Comparison of ENCODE assay signal across 9 cellular contexts in genomic region chr3:72977060-72977459, GRCh38. TPM values are rescaled to one million over a fixed set of nuclear protein-coding genes. Genes with fewer than 3 reads are reported as not detected.
DNase-seq lines count a peak whose midpoint lies in the region; ATAC-seq and TF ChIP-seq lines count a peak whose summit lies in the region.
"Had no signal": no experiment of that assay in that cellular context is flagged by ENCODE, and none has a peak within 500 bp of the region (broad histone marks: within the 10 kb centered on the region; RNA-seq: fewer than 3 reads in every experiment).

No MANE protein-coding gene starts in this region.

- no peak for TF ChIP-seq EP300 in SK-N-SH (IDR thresholded peaks at IDR 0.05; ENCODE audit: borderline replicate concordance in 1 of 2, low read depth in 1 of 2, low read length in 1 of 2)

- CTCF ChIA-PET in SK-N-SH (lab: Yijun Ruan, JAX) = no interaction called here
- CTCF ChIA-PET in activated CD4-positive, alpha-beta memory T cell treated with anti-CD3 and anti-CD28 coated beads for 36 hours (lab: Charles Lee) = no interaction called here

- no peaks in the 10 kb centered on the region for H4K20me1 ChIP-seq in SK-N-SH (ENCODE audit: insufficient read depth)

- no peak for TF ChIP-seq RAD21 in SK-N-SH (IDR thresholded peaks at IDR 0.05; ENCODE audit: low read length)

- POLR2A ChIA-PET in SK-N-SH (lab: Yijun Ruan, JAX) = no interaction called here
- POLR2A ChIA-PET in activated CD4-positive, alpha-beta memory T cell treated with anti-CD3 and anti-CD28 coated beads for 36 hours (lab: Charles Lee) = no interaction called here

- H3F3A ChIP-seq in SK-N-SH (replicated peaks; ENCODE audit: insufficient read depth) = no peaks in the 10 kb centered on the region

- no peaks in the 10 kb centered on the region for H3K27me3 ChIP-seq in SK-N-SH (ENCODE audit: insufficient read depth)

- H3K4me1 ChIP-seq in SK-N-SH (ENCODE audit: control insufficient read depth in 1 of 2, insufficient read depth in 2 of 2, low read depth in 1 of 2, low read length in 1 of 2) = no peaks in the 10 kb centered on the region

- peaks cover 28% of the 10 kb centered on the region for H3K4me1 Mint-ChIP-seq in activated CD4-positive, alpha-beta memory T cell treated with anti-CD3 and anti-CD28 coated beads for 36 hours (ENCODE audit: low read depth)
- peaks cover 27% of the 10 kb centered on the region for H3K4me1 Mint-ChIP-seq in progenitor cell of endocrine pancreas (ENCODE audit: low read depth)

- H3K4me3 ChIP-seq in SK-N-SH (ENCODE audit: low read depth in 2 of 2, low read length in 1 of 2) = no peak overlapping the region

- DNase-seq in SK-N-SH = no peak
- DNase-seq in activated CD4-positive, alpha-beta memory T cell treated with anti-CD3 and anti-CD28 coated beads for 36 hours = no peak
- no peak for DNase-seq in progenitor cell of endocrine pancreas (ENCODE audit: low spot score, unreplicated experiment)
- DNase-seq in DMS153 treated with DMSO at 0.1 percent for 48 hours (lab: John Stamatoyannopoulos, UW; ENCODE audit: unreplicated experiment) = no peak
- DNase-seq in mucosa of gallbladder (ENCODE audit: low spot score) = no peak
- DNase-seq: activated CD4-positive, alpha-beta T cell treated with anti-CD3 and anti-CD28 coated beads for 1 hour had no signal

- TF ChIP-seq CTCF in SK-N-SH (IDR thresholded peaks at IDR 0.05) (peak; percentile 44), progenitor cell of endocrine pancreas (IDR thresholded peaks at IDR 0.05; ENCODE audit: unreplicated experiment) (peak; percentile 18)

- H3K9me3 Mint-ChIP-seq in activated CD4-positive, alpha-beta memory T cell treated with anti-CD3 and anti-CD28 coated beads for 36 hours = no peaks in the 10 kb centered on the region
- no peaks in the 10 kb centered on the region for H3K9me3 Mint-ChIP-seq in progenitor cell of endocrine pancreas (ENCODE audit: low read depth)

- H3K9me2 ChIP-seq in SK-N-SH = no peaks in the 10 kb centered on the region

- peak overlapping the region; percentile 20 for H3K4me3 Mint-ChIP-seq in activated CD4-positive, alpha-beta memory T cell treated with anti-CD3 and anti-CD28 coated beads for 36 hours
- H3K4me3 Mint-ChIP-seq in progenitor cell of endocrine pancreas (ENCODE audit: low read depth) = no peak overlapping the region

- H3K27ac Mint-ChIP-seq in activated CD4-positive, alpha-beta memory T cell treated with anti-CD3 and anti-CD28 coated beads for 36 hours = peak overlapping the region; percentile 83
- no peak overlapping the region for H3K27ac Mint-ChIP-seq in progenitor cell of endocrine pancreas

- H3K4me2 ChIP-seq in SK-N-SH = no peak overlapping the region

- H3K9me3 ChIP-seq in SK-N-SH = no peaks in the 10 kb centered on the region

- H3K36me3 ChIP-seq in SK-N-SH (replicated peaks in 1 of 2; ENCODE audit: control insufficient read depth in 1 of 2, insufficient read depth in 2 of 2, low read length in 1 of 2) = peaks cover 0 to 6% of the 10 kb centered on the region in 2 experiments

- H3K79me2 ChIP-seq in SK-N-SH (ENCODE audit: insufficient read depth) = no peaks in the 10 kb centered on the region

- intact Hi-C loops in activated CD4-positive, alpha-beta memory T cell treated with anti-CD3 and anti-CD28 coated beads for 36 hours (cut with micrococcal nuclease) = loop anchor here (1.0 to 2.0 kb wide), 7 partner anchors 12 to 456 kb away; partner anchors contain the start of gene SHQ1

- no peak overlapping the region for H2AFZ ChIP-seq in SK-N-SH (ENCODE audit: low read depth)

- no peaks in the 10 kb centered on the region for H3K36me3 Mint-ChIP-seq in activated CD4-positive, alpha-beta memory T cell treated with anti-CD3 and anti-CD28 coated beads for 36 hours
- peaks cover 2% of the 10 kb centered on the region for H3K36me3 Mint-ChIP-seq in progenitor cell of endocrine pancreas (ENCODE audit: insufficient read depth)

- no peak overlapping the region for H3K27ac ChIP-seq in SK-N-SH (ENCODE audit: low read depth in 2 of 2, low read length in 1 of 2)

- H3K27me3 Mint-ChIP-seq in activated CD4-positive, alpha-beta memory T cell treated with anti-CD3 and anti-CD28 coated beads for 36 hours = peaks cover 2% of the 10 kb centered on the region
- no peaks in the 10 kb centered on the region for H3K27me3 Mint-ChIP-seq in progenitor cell of endocrine pancreas

- H3K9ac ChIP-seq in SK-N-SH = no peak overlapping the region

- ATAC-seq in SK-N-SH treated with all-trans-retinoic acid at 6 μM for 48 hours (no peak), HG03025 (IDR thresholded peaks at IDR 0.05; ENCODE audit: low FRiP score, unreplicated experiment) (peak; percentile 31), HG03469 (IDR thresholded peaks at IDR 0.05; ENCODE audit: unreplicated experiment) (no peak)

- WGBS in SK-N-SH (ENCODE audit: low lambda C conversion rate) = 90% methylated on average over 2 of the region's 2 CpGs

TF ChIP-seq in SK-N-SH, 30 proteins besides CTCF, POLR2A, EP300 and RAD21:
- TF ChIP-seq CHD2 (IDR thresholded peaks at IDR 0.05; ENCODE audit: low read length, partially characterized antibody) (no peak), ELF1 (IDR thresholded peaks at IDR 0.05) (no peak)
- TF ChIP-seq, protein P1, sequence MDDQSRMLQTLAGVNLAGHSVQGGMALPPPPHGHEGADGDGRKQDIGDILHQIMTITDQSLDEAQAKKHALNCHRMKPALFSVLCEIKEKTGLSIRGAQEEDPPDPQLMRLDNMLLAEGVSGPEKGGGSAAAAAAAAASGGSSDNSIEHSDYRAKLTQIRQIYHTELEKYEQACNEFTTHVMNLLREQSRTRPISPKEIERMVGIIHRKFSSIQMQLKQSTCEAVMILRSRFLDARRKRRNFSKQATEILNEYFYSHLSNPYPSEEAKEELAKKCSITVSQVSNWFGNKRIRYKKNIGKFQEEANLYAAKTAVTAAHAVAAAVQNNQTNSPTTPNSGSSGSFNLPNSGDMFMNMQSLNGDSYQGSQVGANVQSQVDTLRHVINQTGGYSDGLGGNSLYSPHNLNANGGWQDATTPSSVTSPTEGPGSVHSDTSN (IDR thresholded peaks at IDR 0.05) = no peak

TF ChIP-seq in SK-N-SH treated with all-trans-retinoic acid at 6 μM for 48 hours, 23 proteins besides CTCF, POLR2A, EP300 and RAD21:
- TF ChIP-seq ISL1 (CRISPR knock-in tag; IDR thresholded peaks at IDR 0.05) (no peak), PPARA (CRISPR knock-in tag; IDR thresholded peaks at IDR 0.05; ENCODE audit: borderline replicate concordance) (no peak), ZFP3 (CRISPR knock-in tag; IDR thresholded peaks at IDR 0.05) (no peak)

RNA-seq across cellular contexts. Expression of gene PPP4R2, which starts 19.6 kb away (rescaled TPM):
- 8.9 and 11.3 TPM in 2 replicates for polyA plus RNA-seq in SK-N-SH (2012; rRNA removed)
- 15.4 and 20.9 TPM in 2 replicates for polyA plus RNA-seq in SK-N-SH (2012; cell fraction: cytosol; rRNA removed)
- 6.9 and 11.4 TPM in 2 replicates for polyA plus RNA-seq in SK-N-SH (2012; cell fraction: nucleus; rRNA removed)
- 100 to 1,000 TPM; 107 to 108 TPM for total RNA-seq in activated CD4-positive, alpha-beta memory T cell treated with anti-CD3 and anti-CD28 coated beads for 36 hours
- 117 and 130 TPM in 2 replicates for total RNA-seq in progenitor cell of endocrine pancreas
- 69.1 TPM for total RNA-seq in mucosa of gallbladder
